In genomic region chr10:7260412-7260900, GRCh38 we compare ENCODE assay signal across 8 cellular contexts.
DNase-seq lines count a peak whose midpoint lies in the region; TF ChIP-seq lines count a peak whose summit lies in the region.

No MANE protein-coding gene starts in this region.

- no peaks in the 10 kb centered on the region for H3K9me3 Mint-ChIP-seq in activated naive CD8-positive, alpha-beta T cell treated with anti-CD3 and anti-CD28 coated beads for 36 hours

- intact Hi-C loops in prostate gland (cut with DNase I): loop anchor here (1.0 to 10.0 kb wide), 3 partner anchors 42 to 166 kb away; no protein-coding TSS in a partner anchor

- peak overlapping the region; percentile 54; the same call in 1 of the 2 replicates for H3K9ac ChIP-seq in GM23248
- H3K9ac ChIP-seq in Loucy (ENCODE audit: low read depth, low read length, poor library complexity, severe bottlenecking): no peak overlapping the region

- peaks cover 12% of the 10 kb centered on the region for H3K36me3 Mint-ChIP-seq in activated naive CD8-positive, alpha-beta T cell treated with anti-CD3 and anti-CD28 coated beads for 36 hours

- H3K9me3 ChIP-seq in GM23248 (ENCODE audit: low read depth) (no peaks in the 10 kb centered on the region), Loucy (ENCODE audit: insufficient read depth, low read depth, low read length) (no peaks in the 10 kb centered on the region), cardiac muscle cell (ENCODE audit: low read depth) (no peaks in the 10 kb centered on the region), prostate gland (no peaks in the 10 kb centered on the region)

- no peak for TF ChIP-seq POLR2A in prostate gland (IDR thresholded peaks at IDR 0.05)

- in situ Hi-C loops in GM23248 (cut with MboI): no loop called here

- peak overlapping the region; percentile 6 for H3K4me3 Mint-ChIP-seq in activated naive CD8-positive, alpha-beta T cell treated with anti-CD3 and anti-CD28 coated beads for 36 hours

- no peak overlapping the region for H3K4me3 ChIP-seq in GM23248
- no peak overlapping the region for H3K4me3 ChIP-seq in Loucy (ENCODE audit: low read length, poor library complexity, severe bottlenecking)
- H3K4me3 ChIP-seq in cardiac muscle cell: no peak overlapping the region
- no peak overlapping the region for H3K4me3 ChIP-seq in prostate gland

- H3K27ac ChIP-seq in GM23248 (peak overlapping the region; percentile 81), cardiac muscle cell (no peak overlapping the region), prostate gland (peak overlapping the region; percentile 40 to 56)

- H3F3A ChIP-seq in GM23248 (ENCODE audit: insufficient read depth): peaks cover 19% of the 10 kb centered on the region
- H3F3A ChIP-seq in Loucy (ENCODE audit: low read depth): no peaks in the 10 kb centered on the region

- H3K4me2 ChIP-seq in GM23248 (ENCODE audit: unreplicated experiment): no peak overlapping the region
- H3K4me2 ChIP-seq in Loucy (ENCODE audit: low read depth, low read length, poor library complexity, severe bottlenecking): peak overlapping the region; percentile 60

- H4K20me1 ChIP-seq in GM23248 (ENCODE audit: insufficient read depth) (no peaks in the 10 kb centered on the region), Loucy (ENCODE audit: insufficient read depth, low read length, poor library complexity, severe bottlenecking) (peaks cover 20% of the 10 kb centered on the region)

- peak; percentile 77 for TF ChIP-seq CTCF in Loucy (conservative IDR thresholded peaks at IDR 0.05; ENCODE audit: low read length)
- TF ChIP-seq CTCF in cardiac muscle cell (IDR thresholded peaks at IDR 0.05; ENCODE audit: low read depth, low read length): peak; percentile 73
- TF ChIP-seq CTCF in prostate gland (IDR thresholded peaks at IDR 0.05): peak; percentile 40 to 81 (median 73)

- DNase-seq in NCI-H446 (lab: John Stamatoyannopoulos, UW) (peak; percentile 13 to 36), NCI-H446 treated with DMSO at 0.1 percent for 48 hours (lab: John Stamatoyannopoulos, UW) (no peak), GM23248 (peak; percentile 96), cardiac muscle cell (ENCODE audit: low read depth in 1 of 2, low spot score in 1 of 2) (peak; percentile 74 to 98), prostate gland (ENCODE audit: low spot score) (peak; percentile 90), OCI-M2 (lab: John Stamatoyannopoulos, UW; ENCODE audit: unreplicated experiment) (no peak)
- DNase-seq in activated naive CD8-positive, alpha-beta T cell treated with anti-CD3 and anti-CD28 coated beads for 36 hours: no peak

- H3K4me1 Mint-ChIP-seq in activated naive CD8-positive, alpha-beta T cell treated with anti-CD3 and anti-CD28 coated beads for 36 hours: peaks cover 54% of the 10 kb centered on the region

- WGBS in GM23248 (ENCODE audit: low coverage in 1 of 2, low lambda C conversion rate in 2 of 2, missing lambda C conversion rate in 2 of 2), 2 experiments: 0 to 1% methylated on average over 3 of the region's 3 CpGs
- 2% methylated on average over 3 of the region's 3 CpGs for WGBS in prostate gland

- H3K27me3 ChIP-seq in GM23248 (replicated peaks; ENCODE audit: insufficient read depth): peaks cover 2% of the 10 kb centered on the region; the same call in 1 of the 2 replicates
- H3K27me3 ChIP-seq in Loucy (ENCODE audit: insufficient read depth, low read length, poor library complexity, severe bottlenecking): no peaks in the 10 kb centered on the region
- H3K27me3 ChIP-seq in cardiac muscle cell: no peaks in the 10 kb centered on the region
- H3K27me3 ChIP-seq in prostate gland (replicated peaks; ENCODE audit: insufficient read depth): no peaks in the 10 kb centered on the region

- H3K36me3 ChIP-seq in GM23248 (ENCODE audit: low read depth) (no peaks in the 10 kb centered on the region), Loucy (ENCODE audit: insufficient read depth, low read length) (no peaks in the 10 kb centered on the region; the same call in 1 of the 2 replicates), cardiac muscle cell (no peaks in the 10 kb centered on the region), prostate gland (no peaks in the 10 kb centered on the region)

- H3K4me1 ChIP-seq in GM23248 (ENCODE audit: insufficient read depth) (peaks cover 15% of the 10 kb centered on the region), Loucy (ENCODE audit: insufficient read depth, low read length, poor library complexity, severe bottlenecking) (peaks cover 52% of the 10 kb centered on the region), cardiac muscle cell (ENCODE audit: low read depth) (peaks cover 32% of the 10 kb centered on the region), prostate gland (replicated peaks) (peaks cover 6% of the 10 kb centered on the region)

- peak overlapping the region; percentile 27 for H3K27ac Mint-ChIP-seq in activated naive CD8-positive, alpha-beta T cell treated with anti-CD3 and anti-CD28 coated beads for 36 hours

- H3K79me2 ChIP-seq in GM23248 (ENCODE audit: insufficient read depth): no peaks in the 10 kb centered on the region
- peaks cover 9% of the 10 kb centered on the region; the same call in 1 of the 2 replicates for H3K79me2 ChIP-seq in Loucy (ENCODE audit: insufficient read depth, low read length)

- H3K9me2 ChIP-seq in GM23248 (ENCODE audit: insufficient read depth) (no peaks in the 10 kb centered on the region), Loucy (replicated peaks; ENCODE audit: low read depth, low read length) (no peaks in the 10 kb centered on the region)

- H2AFZ ChIP-seq in GM23248: no peak overlapping the region
- H2AFZ ChIP-seq in Loucy (ENCODE audit: low read length): no peak overlapping the region

- no peaks in the 10 kb centered on the region for H3K27me3 Mint-ChIP-seq in activated naive CD8-positive, alpha-beta T cell treated with anti-CD3 and anti-CD28 coated beads for 36 hours

Comparison
In these comparisons a context has a peak if more than half of its experiments do, and no peak if none do; other contexts are left out.
1. DNase-seq: peak in NCI-H446 (2 of 2), GM23248 (single experiment), cardiac muscle cell (2 of 2) and prostate gland (single experiment); none in NCI-H446 treated with DMSO at 0.1 percent for 48 hours (single experiment), activated naive CD8-positive, alpha-beta T cell treated with anti-CD3 and anti-CD28 coated beads for 36 hours (single experiment) and OCI-M2 (single experiment).
2. Peak in every context shown above with its lines, with median percentiles within 50 percentile points of each other: CTCF ChIP-seq.